ENCODE assay signal across 9 cellular contexts in the genomic region with DNA sequence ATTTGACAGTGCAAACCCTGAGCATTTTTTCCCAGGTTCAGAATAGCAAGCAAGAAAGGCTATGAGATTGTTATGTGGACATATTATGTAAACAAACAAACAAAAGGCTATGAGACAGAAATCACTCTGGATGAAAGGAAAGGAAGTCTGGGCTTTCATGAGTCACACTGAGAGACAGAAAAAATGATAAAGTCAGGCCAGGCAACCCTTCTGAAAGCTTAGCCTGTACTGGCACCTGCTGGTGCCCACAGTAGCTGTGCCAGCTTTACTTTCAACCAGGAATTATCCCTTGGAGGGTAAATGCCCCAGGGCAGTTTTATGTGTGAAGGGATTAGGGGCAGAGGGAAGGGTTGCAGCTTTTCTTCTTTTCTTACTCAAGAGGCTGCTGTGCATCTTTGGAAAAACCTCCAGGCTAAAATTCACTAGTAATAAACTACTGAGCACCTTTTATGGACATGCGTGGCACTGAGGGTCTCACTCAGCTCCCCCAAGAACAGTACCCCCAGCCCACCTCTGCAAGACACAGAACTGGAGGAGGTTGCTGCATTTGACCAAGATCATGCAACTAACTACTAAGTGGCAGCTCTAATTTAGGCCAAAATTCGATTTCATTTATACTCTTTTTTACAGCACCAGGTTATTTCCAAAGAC. TPM values are rescaled to one million over a fixed set of nuclear protein-coding genes. Genes with fewer than 3 reads are reported as not detected.
DNase-seq lines count a peak whose midpoint lies in the region; ATAC-seq lines count a peak whose summit lies in the region.
"Had no signal": no experiment of that assay in that cellular context is flagged by ENCODE, and none has a peak within 500 bp of the region (broad histone marks: within the 10 kb centered on the region; RNA-seq: fewer than 3 reads in every experiment).

No MANE protein-coding gene starts in this region.

- DNase-seq in NCI-H1436 (lab: John Stamatoyannopoulos, UW) (peak; percentile 35), NCI-H1436 treated with DMSO at 0.1 percent for 48 hours (lab: John Stamatoyannopoulos, UW) (no peak), NCI-H460 (ENCODE audit: extremely low read depth, low read depth) (peak; percentile 53), epithelial cell of prostate (ENCODE audit: low read depth, low spot score) (peak; percentile 64), trophoblast cell (peak; percentile 31 to 39), RPMI8226 (no peak)
- DNase-seq in effector memory CD4-positive, alpha-beta T cell = no peak

- no peak overlapping the region for H3K9ac ChIP-seq in trophoblast cell (ENCODE audit: low read length)

- H2BK120ac ChIP-seq in trophoblast cell (ENCODE audit: insufficient read depth, low read length, poor library complexity) = peak overlapping the region; percentile 24

- no peak overlapping the region for H2AFZ ChIP-seq in trophoblast cell (ENCODE audit: insufficient read depth, low read length, poor library complexity)

- no peaks in the 10 kb centered on the region for H3K79me2 ChIP-seq in trophoblast cell (ENCODE audit: control insufficient read depth, insufficient read depth, low read length, poor library complexity)

- H3K27me3 ChIP-seq in trophoblast cell (ENCODE audit: insufficient read depth, low read length) = no peaks in the 10 kb centered on the region
- no peaks in the 10 kb centered on the region for H3K27me3 ChIP-seq in effector memory CD4-positive, alpha-beta T cell (replicated peaks; ENCODE audit: control insufficient read depth, insufficient read depth, low read length, poor library complexity, severe bottlenecking)

- H3K27ac ChIP-seq in epithelial cell of prostate = peak overlapping the region; percentile 26
- H3K27ac ChIP-seq in trophoblast cell (ENCODE audit: low read depth, low read length) = peak overlapping the region; percentile 20
- no peak overlapping the region for H3K27ac ChIP-seq in effector memory CD4-positive, alpha-beta T cell (ENCODE audit: insufficient read depth, low read length, poor library complexity, severe bottlenecking)

- no peak overlapping the region for H4K8ac ChIP-seq in trophoblast cell (ENCODE audit: low read depth, low read length)

- H3K9me3 ChIP-seq in trophoblast cell (ENCODE audit: insufficient read depth, low read depth, low read length) = no peaks in the 10 kb centered on the region
- H3K9me3 ChIP-seq in effector memory CD4-positive, alpha-beta T cell (ENCODE audit: control insufficient read depth, low read length) = no peaks in the 10 kb centered on the region

- H2BK12ac ChIP-seq in trophoblast cell (ENCODE audit: low read length) = no peak overlapping the region

- no peaks in the 10 kb centered on the region for H3K36me3 ChIP-seq in trophoblast cell (ENCODE audit: control insufficient read depth in 1 of 2, insufficient read depth in 2 of 2, low read length in 2 of 2)
- no peaks in the 10 kb centered on the region for H3K36me3 ChIP-seq in effector memory CD4-positive, alpha-beta T cell (ENCODE audit: control insufficient read depth, insufficient read depth, low read length)

- no peak overlapping the region for H3K14ac ChIP-seq in trophoblast cell (ENCODE audit: low read length)

- no peak overlapping the region for H3K4me3 ChIP-seq in trophoblast cell (ENCODE audit: low read depth, low read length)
- no peak overlapping the region for H3K4me3 ChIP-seq in effector memory CD4-positive, alpha-beta T cell (ENCODE audit: insufficient read depth, low read depth, low read length, poor library complexity, severe bottlenecking)

- no peak overlapping the region for H3K4me2 ChIP-seq in trophoblast cell (ENCODE audit: low read length)

- H3K4me1 ChIP-seq in trophoblast cell (ENCODE audit: control insufficient read depth in 1 of 2, insufficient read depth in 2 of 2, low read length in 2 of 2) = peaks cover 5 to 10% of the 10 kb centered on the region in 2 experiments
- no peaks in the 10 kb centered on the region for H3K4me1 ChIP-seq in effector memory CD4-positive, alpha-beta T cell (ENCODE audit: control insufficient read depth, insufficient read depth, low read length, poor library complexity, severe bottlenecking)

- H3K4ac ChIP-seq in trophoblast cell (ENCODE audit: low read depth, low read length) = no peak overlapping the region

- no peak for ATAC-seq in GM18868 (IDR thresholded peaks at IDR 0.05; ENCODE audit: unreplicated experiment)

- no peak overlapping the region for H3K18ac ChIP-seq in trophoblast cell (ENCODE audit: low read length)

- WGBS in trophoblast cell (ENCODE audit: extremely low coverage, insufficient coverage, insufficient read length) = no CpG with 5 or more reads among the region's 2 CpGs

- H2BK5ac ChIP-seq in trophoblast cell (ENCODE audit: low read depth, low read length, poor library complexity) = no peak overlapping the region

- H4K91ac ChIP-seq in trophoblast cell (ENCODE audit: low read depth, low read length) = peak overlapping the region; percentile 41

- H4K12ac ChIP-seq in trophoblast cell (ENCODE audit: low read depth, low read length) = no peak overlapping the region

- H2AK5ac ChIP-seq in trophoblast cell (ENCODE audit: low read length) = no peak overlapping the region

- H3K79me1 ChIP-seq in trophoblast cell (ENCODE audit: low read length) = no peaks in the 10 kb centered on the region

- no peak overlapping the region for H3K23ac ChIP-seq in trophoblast cell (ENCODE audit: low read length)

RNA-seq across cellular contexts. Expression of gene ACTL7B, which starts 41.7 kb away (rescaled TPM):
- total RNA-seq in NCI-H460 (2014; rRNA removed; shearing (Covaris generic)) = not detected in 2 replicates
- not detected in 2 replicates for polyA plus RNA-seq in NCI-H460 (2014; cell fraction: nucleus; rRNA removed)
- not detected in 2 replicates for polyA plus RNA-seq in trophoblast cell (2013)
- polyA plus RNA-seq: AG04450 had no signal

RNA-seq across cellular contexts. Expression of gene ACTL7A, which starts 48.0 kb away (rescaled TPM):
- total RNA-seq in NCI-H460 (2014; rRNA removed; shearing (Covaris generic)) = not detected in 2 replicates
- polyA plus RNA-seq in NCI-H460 (2014; cell fraction: nucleus; rRNA removed) = not detected in 2 replicates
- not detected in 2 replicates for polyA plus RNA-seq in trophoblast cell (2013)
- polyA plus RNA-seq: AG04450 had no signal

Comparison
In these comparisons a context has a peak if more than half of its experiments do, and no peak if none do; other contexts are left out.
1. DNase-seq: peak in NCI-H1436 (single experiment), NCI-H460 (single experiment), epithelial cell of prostate (single experiment) and trophoblast cell (2 of 2); none in NCI-H1436 treated with DMSO at 0.1 percent for 48 hours (single experiment), RPMI8226 (single experiment) and effector memory CD4-positive, alpha-beta T cell (0 of 3).